Comparison of ENCODE assay signal across 22 cellular contexts in the genomic region with DNA sequence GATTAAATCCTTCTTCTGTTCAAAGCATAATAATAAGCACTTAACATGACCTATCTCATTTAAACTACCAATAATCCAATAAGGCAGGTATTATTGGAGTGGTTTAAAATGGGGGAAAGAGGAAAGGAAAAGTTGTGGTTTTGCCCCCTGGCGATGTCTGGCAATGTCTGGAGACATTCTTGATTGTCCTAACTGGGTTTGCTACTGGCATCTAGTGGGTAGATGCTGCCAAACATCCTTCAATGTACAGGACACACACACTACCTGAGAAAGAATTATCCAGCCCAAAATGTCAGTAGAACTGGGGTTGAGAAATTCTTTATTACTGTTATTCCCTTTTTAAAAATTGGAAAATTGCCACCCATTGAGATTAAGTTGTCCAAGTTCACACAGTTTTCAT. TPM values are rescaled to one million over a fixed set of nuclear protein-coding genes. Genes with fewer than 3 reads are reported as not detected.
DNase-seq lines count a peak whose midpoint lies in the region; ATAC-seq, FAIRE-seq and TF ChIP-seq lines count a peak whose summit lies in the region.
"Had no signal": no experiment of that assay in that cellular context is flagged by ENCODE, and none has a peak within 500 bp of the region (broad histone marks: within the 10 kb centered on the region; RNA-seq: fewer than 3 reads in every experiment).

No MANE protein-coding gene starts in this region.

- in situ Hi-C loops in HepG2 (cut with HindIII; ENCODE audit: extremely low pct_ligation_motif_present, low pct_unique_long_range_greater_than_20kb) (no loop called here), SK-MEL-5 (cut with HindIII; ENCODE audit: low pct_unique_long_range_greater_than_20kb, low sequenced_read_pairs) (no loop called here)

- peaks cover 21 to 25% of the 10 kb centered on the region in 2 donors for H3K27me3 Mint-ChIP-seq in T-cell

- H3K36me3 ChIP-seq in HepG2 (replicated peaks in 1 of 2; ENCODE audit: control insufficient read depth in 1 of 2, insufficient read depth in 2 of 2, low read length in 2 of 2) = no peaks in the 10 kb centered on the region
- no peaks in the 10 kb centered on the region for H3K36me3 ChIP-seq in right lobe of liver
- no peaks in the 10 kb centered on the region for H3K36me3 ChIP-seq in Loucy (ENCODE audit: insufficient read depth, low read length)
- H3K36me3 ChIP-seq: BLaER1 treated with 17β-estradiol and CSF1 and Interleukin-3, amounts not matched to agents 10 nM and 100 nM; HAP-1 had no signal

- no peak for TF ChIP-seq RAD21 in HepG2 (CRISPR knock-in tag; IDR thresholded peaks at IDR 0.05)

- H3K4me3 Mint-ChIP-seq in T-cell = no peak overlapping the region
- H3K4me3 Mint-ChIP-seq: CD8-positive, alpha-beta T cell; IgD-negative memory B cell had no signal

- no peaks in the 10 kb centered on the region for H3K9me3 Mint-ChIP-seq in T-cell
- H3K9me3 Mint-ChIP-seq: CD8-positive, alpha-beta T cell; IgD-negative memory B cell had no signal

- no peak overlapping the region for H3K27ac ChIP-seq in HepG2 (ENCODE audit: extremely low read length, insufficient read depth, low read length)
- no peak overlapping the region for H3K27ac ChIP-seq in right lobe of liver
- H3K27ac ChIP-seq: BLaER1 treated with 17β-estradiol and CSF1 and Interleukin-3, amounts not matched to agents 10 nM and 100 nM had no signal

- H3K79me2 ChIP-seq in HepG2 (ENCODE audit: insufficient read depth, low read length) (no peaks in the 10 kb centered on the region), Loucy (ENCODE audit: insufficient read depth, low read length) (no peaks in the 10 kb centered on the region)

- intact Hi-C loops in HepG2 (cut with micrococcal nuclease; ENCODE audit: unreplicated experiment) (no loop called here), right lobe of liver (cut with DNase I) (no loop called here)

- H3K4me3 ChIP-seq in HepG2 (replicated peaks in 1 of 3; ENCODE audit: insufficient read depth in 1 of 3, low read depth in 2 of 3, low read length in 3 of 3) (no peak overlapping the region), right lobe of liver (no peak overlapping the region), Loucy (ENCODE audit: low read length, poor library complexity, severe bottlenecking) (no peak overlapping the region)
- H3K4me3 ChIP-seq: BLaER1 treated with 17β-estradiol and CSF1 and Interleukin-3, amounts not matched to agents 10 nM and 100 nM; HAP-1 had no signal

- WGBS in HepG2 (ENCODE audit: low lambda C conversion rate) = 0% methylated on average over 1 of the region's 1 CpG
- WGBS in right lobe of liver (ENCODE audit: insufficient coverage, low coverage, low lambda C conversion rate, missing lambda C conversion rate) = 64% methylated on average over 1 of the region's 1 CpG

- TF ChIP-seq EP300 in HepG2 (IDR thresholded peaks at IDR 0.05; ENCODE audit: low read depth in 2 of 2, low read length in 2 of 2) (no peak), HepG2 (CRISPR knock-in tag; IDR thresholded peaks at IDR 0.05; ENCODE audit: borderline replicate concordance) (no peak)

- H3K27me3 ChIP-seq in HepG2 (ENCODE audit: control insufficient read depth in 1 of 2, insufficient read depth in 2 of 2, low read length in 2 of 2) (peaks cover 4 to 47% of the 10 kb centered on the region in 2 experiments; a peak in 3 of 5 replicates), right lobe of liver (no peaks in the 10 kb centered on the region), Loucy (ENCODE audit: insufficient read depth, low read length, poor library complexity, severe bottlenecking) (no peaks in the 10 kb centered on the region)
- H3K27me3 ChIP-seq: BLaER1 treated with 17β-estradiol and CSF1 and Interleukin-3, amounts not matched to agents 10 nM and 100 nM had no signal

- no peak for FAIRE-seq in HepG2 (lab: Jason Lieb, UNC)
- FAIRE-seq: A204.1 had no signal

- BruUV-seq in HepG2 (replicated peaks; lab: Mats Ljungman, UMichigan) = no TSS peak

- H3K27ac Mint-ChIP-seq in T-cell = no peak overlapping the region
- H3K27ac Mint-ChIP-seq: CD8-positive, alpha-beta T cell; IgD-negative memory B cell had no signal

- H3K4me2 ChIP-seq in HepG2 (ENCODE audit: low read depth, low read length) = no peak overlapping the region
- no peak overlapping the region for H3K4me2 ChIP-seq in Loucy (ENCODE audit: low read depth, low read length, poor library complexity, severe bottlenecking)
- H3K4me2 ChIP-seq: BLaER1 treated with 17β-estradiol and CSF1 and Interleukin-3, amounts not matched to agents 10 nM and 100 nM had no signal

- no peaks in the 10 kb centered on the region for H3K4me1 Mint-ChIP-seq in T-cell

- ATAC-seq in HepG2 = peak; percentile 39; the same call in 1 of the 3 replicates
- ATAC-seq in right lobe of liver = no peak
- ATAC-seq in T-cell (replicated peaks in 1 of 4) = no peak
- ATAC-seq: CD8-positive, alpha-beta T cell; Right ventricle myocardium inferior had no signal

- TF ChIP-seq CTCF in HepG2 (CRISPR knock-in tag; IDR thresholded peaks at IDR 0.05) (no peak), right lobe of liver (IDR thresholded peaks at IDR 0.05) (no peak), Loucy (conservative IDR thresholded peaks at IDR 0.05; ENCODE audit: low read length) (peak; percentile 25)

- no peaks in the 10 kb centered on the region for H3F3A ChIP-seq in Loucy (ENCODE audit: low read depth)

- no peaks in the 10 kb centered on the region for H3K9me2 ChIP-seq in Loucy (replicated peaks; ENCODE audit: low read depth, low read length)

- H2AFZ ChIP-seq in HepG2 (ENCODE audit: low read length) = no peak overlapping the region
- no peak overlapping the region for H2AFZ ChIP-seq in Loucy (ENCODE audit: low read length)

- DNase-seq in HepG2 (ENCODE audit: low spot score) (no peak), right lobe of liver (no peak), SK-MEL-5 (ENCODE audit: low read depth, low spot score) (peak; percentile 40), HEK293T (ENCODE audit: extremely low spot score) (no peak), NCI-H2081 treated with DMSO at 0.1 percent for 48 hours (lab: John Stamatoyannopoulos, UW) (no peak), T-cell (no peak), Ammon's horn (ENCODE audit: low spot score) (no peak)
- DNase-seq: Calu3; CD8-positive, alpha-beta T cell; DMS53; EL; Karpas-422; NCI-H1105; NCI-H1694; NCI-H510A; NCI-H774 had no signal

- no peaks in the 10 kb centered on the region for H4K20me1 ChIP-seq in HepG2 (ENCODE audit: insufficient read depth, low read length)
- H4K20me1 ChIP-seq in Loucy (ENCODE audit: insufficient read depth, low read length, poor library complexity, severe bottlenecking) = no peaks in the 10 kb centered on the region
- H4K20me1 ChIP-seq: BLaER1 treated with 17β-estradiol and CSF1 and Interleukin-3, amounts not matched to agents 10 nM and 100 nM had no signal

- no peaks in the 10 kb centered on the region for H3K4me1 ChIP-seq in HepG2 (ENCODE audit: insufficient read depth, low read length)
- no peaks in the 10 kb centered on the region for H3K4me1 ChIP-seq in right lobe of liver
- H3K4me1 ChIP-seq in Loucy (ENCODE audit: insufficient read depth, low read length, poor library complexity, severe bottlenecking) = no peaks in the 10 kb centered on the region
- H3K4me1 ChIP-seq: BLaER1 treated with 17β-estradiol and CSF1 and Interleukin-3, amounts not matched to agents 10 nM and 100 nM; HAP-1 had no signal

- CTCF ChIA-PET in HepG2 (lab: Yijun Ruan, JAX; ENCODE audit: low intra/inter-chr PET ratio, low total read pairs) = no interaction called here
- CTCF ChIA-PET in HEK293T (lab: Yijun Ruan, JAX) = no interaction called here
- CTCF ChIA-PET in T-cell (lab: Charles Lee) = no interaction called here

- POLR2A ChIA-PET in HepG2 (lab: Yijun Ruan, JAX) (no interaction called here), HEK293T (lab: Yijun Ruan, JAX) (no interaction called here), T-cell (lab: Charles Lee) (interaction anchor here in 1 of 2 donors (0.5 kb wide), 1 partner anchor 25 kb away, joined by 5 read pairs; the partner anchor contains the start of gene SRSF6)

- TF ChIP-seq POLR2A in HepG2 (IDR thresholded peaks at IDR 0.05; ENCODE audit: insufficient read depth in 1 of 2, low read depth in 2 of 2, low read length in 2 of 2) (no peak), right lobe of liver (IDR thresholded peaks at IDR 0.05) (no peak)

- H3K9ac ChIP-seq in HepG2 (ENCODE audit: insufficient read depth, low read depth, low read length) (no peak overlapping the region), Loucy (ENCODE audit: low read depth, low read length, poor library complexity, severe bottlenecking) (no peak overlapping the region)
- H3K9ac ChIP-seq: BLaER1 treated with 17β-estradiol and CSF1 and Interleukin-3, amounts not matched to agents 10 nM and 100 nM had no signal

- no peaks in the 10 kb centered on the region for H3K36me3 Mint-ChIP-seq in T-cell
- H3K36me3 Mint-ChIP-seq: CD8-positive, alpha-beta T cell had no signal

- H3K9me3 ChIP-seq in HepG2 (ENCODE audit: low read length) = no peaks in the 10 kb centered on the region
- no peaks in the 10 kb centered on the region for H3K9me3 ChIP-seq in right lobe of liver
- H3K9me3 ChIP-seq in Loucy (ENCODE audit: insufficient read depth, low read depth, low read length) = no peaks in the 10 kb centered on the region
- H3K9me3 ChIP-seq: BLaER1 treated with 17β-estradiol and CSF1 and Interleukin-3, amounts not matched to agents 10 nM and 100 nM; HAP-1 had no signal

RNA-seq across cellular contexts. Expression of gene SRSF6, which starts 25.2 kb away (rescaled TPM):
- total RNA-seq in HepG2 (2016; rRNA removed; fragmentation: Illumina TruSeq; extraction: Trizol) (184 and 194 TPM in 2 replicates), right lobe of liver (100 to 1,000 TPM in 1 of 6 experiments, 10 to 100 TPM in 5; 35.1 to 111 (median 76.8) TPM), T-cell (100 to 1,000 TPM; 154 to 277 (median 174) TPM)
- 15.0 and 16.0 TPM in 2 replicates for total RNA-seq in HepG2 (2016; cell fraction: cytosol; rRNA removed; fragmentation: Illumina TruSeq; extraction: Trizol; ENCODE audit: low read depth)
- total RNA-seq in HepG2 (2016; cell fraction: insoluble cytoplasmic fraction; rRNA removed; fragmentation: Illumina TruSeq; extraction: Trizol) = 174 and 198 TPM in 2 replicates
- total RNA-seq in HepG2 (2016; cell fraction: membrane; rRNA removed; fragmentation: Illumina TruSeq; extraction: Trizol) = 47.5 and 54.5 TPM in 2 replicates
- 244 and 253 TPM in 2 replicates for total RNA-seq in HepG2 (2016; cell fraction: nucleus; rRNA removed; fragmentation: Illumina TruSeq; extraction: Trizol)
- polyA plus RNA-seq in HepG2 (2011; rRNA removed) = 151 and 156 TPM in 2 replicates
- 62.2 and 93.1 TPM in 2 replicates for polyA plus RNA-seq in HepG2 (2011; cell fraction: cytosol; rRNA removed)
- 386 and 421 TPM in 2 replicates for polyA plus RNA-seq in HepG2 (2011; cell fraction: nucleus; rRNA removed)
- 116 and 122 TPM in 2 replicates for polyA plus RNA-seq in HepG2 (2012)
- 13.9 and 17.6 TPM in 2 replicates for polyA plus RNA-seq in HepG2 (2016; cell fraction: cytosol; fragmentation: Illumina TruSeq; extraction: Trizol; ENCODE audit: low read depth)
- polyA plus RNA-seq in HepG2 (2016; cell fraction: insoluble cytoplasmic fraction; fragmentation: Illumina TruSeq; extraction: Trizol; ENCODE audit: low read depth) = 195 and 211 TPM in 2 replicates
- 30.9 and 36.1 TPM in 2 replicates for polyA plus RNA-seq in HepG2 (2016; cell fraction: membrane; fragmentation: Illumina TruSeq; extraction: Trizol; ENCODE audit: low read depth)
- polyA plus RNA-seq in HepG2 (2016; cell fraction: nucleus; fragmentation: Illumina TruSeq; extraction: Trizol; ENCODE audit: insufficient read depth, low read depth) = 597 and 599 TPM in 2 replicates
- 66.2 and 97.9 TPM in 2 replicates for polyA minus RNA-seq in HepG2 (2011; rRNA and poly(A)+ RNA removed; ENCODE audit: low replicate concordance)
- 39.1 and 45.4 TPM in 2 replicates for polyA minus RNA-seq in HepG2 (2011; cell fraction: cytosol; rRNA and poly(A)+ RNA removed)
- polyA minus RNA-seq in HepG2 (2011; cell fraction: nucleus; rRNA and poly(A)+ RNA removed) = 358 and 382 TPM in 2 replicates
- total RNA-seq in SK-MEL-5 (2014; rRNA removed; shearing (Covaris generic)) = 45.6 and 48.8 TPM in 2 replicates
- 108 and 146 TPM in 2 replicates for polyA plus RNA-seq in SK-MEL-5 (2015; cell fraction: cytosol; rRNA removed)
- polyA plus RNA-seq in SK-MEL-5 (2015; cell fraction: nucleus; rRNA removed) = 730 and 807 TPM in 2 replicates
